Comparison of ENCODE assay signal across 11 cellular contexts in genomic region chr17:47687748-47688147, GRCh38. TPM values are rescaled to one million over a fixed set of nuclear protein-coding genes. Genes with fewer than 3 reads are reported as not detected.
DNase-seq lines count a peak whose midpoint lies in the region; ATAC-seq and TF ChIP-seq lines count a peak whose summit lies in the region.
"Had no signal": no experiment of that assay in that cellular context is flagged by ENCODE, and none has a peak within 500 bp of the region (broad histone marks: within the 10 kb centered on the region; RNA-seq: fewer than 3 reads in every experiment).

No MANE protein-coding gene starts in this region.

- H3K4me3 Mint-ChIP-seq in Caco-2 (ENCODE audit: unreplicated experiment): no peak overlapping the region
- H3K4me3 Mint-ChIP-seq in nephron progenitor cell: no peak overlapping the region
- H3K4me3 Mint-ChIP-seq in effector memory CD8-positive, alpha-beta T cell: no peak overlapping the region

- H3K9me3 Mint-ChIP-seq in Caco-2 (ENCODE audit: unreplicated experiment) (no peaks in the 10 kb centered on the region), nephron progenitor cell (no peaks in the 10 kb centered on the region)
- no peaks in the 10 kb centered on the region for H3K9me3 Mint-ChIP-seq in effector memory CD8-positive, alpha-beta T cell

- 50% methylated on average over 1 of the region's 1 CpG; no CpG with 5 or more reads in 1 of the 2 experiments for WGBS in IMR-90 (ENCODE audit: extremely low coverage in 2 of 2, insufficient read length in 1 of 2), 2 experiments

- no peak overlapping the region for H2AFZ ChIP-seq in IMR-90 (replicated peaks; ENCODE audit: low read length, poor library complexity)

- peaks cover 17% of the 10 kb centered on the region for H3K9me1 ChIP-seq in IMR-90 (ENCODE audit: insufficient read depth, low read length)

- CTCF ChIA-PET in Caco-2 (lab: Charles Lee) (interaction anchor here (0.9 to 2.1 kb wide), 6 partner anchors 10 to 70 kb away, joined by 4 to 19 read pairs (median 5); partner anchors contain the start of gene TBX21), IMR-90 (lab: Yijun Ruan, JAX) (interaction anchor here (0.6 kb wide), 1 partner anchor 11 kb away, joined by 3 read pairs; no protein-coding TSS in a partner anchor)

- intact Hi-C loops in Caco-2 (cut with micrococcal nuclease; ENCODE audit: unreplicated experiment): no loop called here
- intact Hi-C loops in IMR-90 (cut with micrococcal nuclease): no loop called here

- H3K27ac ChIP-seq in IMR-90 (ENCODE audit: insufficient read depth, low read length): no peak overlapping the region

- no peaks in the 10 kb centered on the region for H3K27me3 Mint-ChIP-seq in Caco-2 (ENCODE audit: insufficient read depth, unreplicated experiment)
- peaks cover 2% of the 10 kb centered on the region for H3K27me3 Mint-ChIP-seq in nephron progenitor cell (ENCODE audit: low read depth, poor library complexity)
- H3K27me3 Mint-ChIP-seq in effector memory CD8-positive, alpha-beta T cell: no peaks in the 10 kb centered on the region

- no peak overlapping the region for H3K4me2 ChIP-seq in IMR-90 (ENCODE audit: low read depth, low read length)

- H3K36me3 ChIP-seq in Caco-2 (ENCODE audit: control insufficient read depth, insufficient read depth, low read length) (0 out of 2 replicates have a peak, but pooled peaks cover 3% of the 10 kb centered on the region), IMR-90 (ENCODE audit: control insufficient read depth, insufficient read depth, low read length) (peaks cover 10% of the 10 kb centered on the region)

- dilution Hi-C loops in IMR-90 (cut with HindIII; ENCODE audit: low sequenced_read_pairs, unreplicated experiment): no loop called here

- ATAC-seq in IMR-90 (ENCODE audit: low read depth): peak; percentile 33
- ATAC-seq in HG03469 (IDR thresholded peaks at IDR 0.05; ENCODE audit: unreplicated experiment): no peak
- no peak for ATAC-seq in effector memory CD8-positive, alpha-beta T cell (replicated peaks)
- ATAC-seq in GM21367 (IDR thresholded peaks at IDR 0.05; ENCODE audit: unreplicated experiment): no peak
- no peak for ATAC-seq in GM21515 (IDR thresholded peaks at IDR 0.05; ENCODE audit: unreplicated experiment)

- H3K27me3 ChIP-seq in Caco-2 (replicated peaks; ENCODE audit: control insufficient read depth, insufficient read depth, low read length) (no peaks in the 10 kb centered on the region), IMR-90 (ENCODE audit: control insufficient read depth, insufficient read depth, low read length) (no peaks in the 10 kb centered on the region; the same call in 1 of the 2 replicates)

- H3K18ac ChIP-seq in IMR-90 (ENCODE audit: low read depth, low read length): no peak overlapping the region

- DNase-seq in Caco-2 (peak in 1 of 2 experiments; percentile 59), IMR-90 (peak; percentile 44), choroid plexus epithelial cell (ENCODE audit: low read depth) (peak; percentile 58), nephron progenitor cell (no peak)
- no peak for DNase-seq in effector memory CD8-positive, alpha-beta T cell
- DNase-seq: aorta; MV-4-11; stimulated activated CD4-positive, alpha-beta T cell treated with anti-CD3 and anti-CD28 coated beads, Interleukin-4, amount 100 ng/mL, for 4 hours had no signal

- H4K8ac ChIP-seq in IMR-90 (ENCODE audit: low read depth in 2 of 2, low read length in 2 of 2): no peak overlapping the region

- POLR2A ChIA-PET in Caco-2 (lab: Charles Lee): interaction anchor here (1.2 to 1.4 kb wide), 2 partner anchors 9 to 123 kb away, joined by 3 read pairs; no protein-coding TSS in a partner anchor
- POLR2A ChIA-PET in IMR-90 (lab: Charles Lee; ENCODE audit: unreplicated experiment): interaction anchor here (0.5 kb wide), 1 partner anchor 9 kb away, joined by 5 read pairs; no protein-coding TSS in a partner anchor

- H3K27ac Mint-ChIP-seq in Caco-2 (ENCODE audit: unreplicated experiment) (peak overlapping the region; percentile 9), nephron progenitor cell (peak overlapping the region; percentile 96)
- H3K27ac Mint-ChIP-seq in effector memory CD8-positive, alpha-beta T cell: no peak overlapping the region

- H2AK9ac ChIP-seq in IMR-90 (replicated peaks; ENCODE audit: low read depth, low read length, poor library complexity): no peak overlapping the region

- H3K4me1 ChIP-seq in Caco-2 (peaks cover 3% of the 10 kb centered on the region), IMR-90 (ENCODE audit: control insufficient read depth, insufficient read depth, low read length) (peaks cover 20% of the 10 kb centered on the region)

- H3K9ac ChIP-seq in IMR-90 (ENCODE audit: low read depth, low read length): no peak overlapping the region

- no peak overlapping the region for H4K5ac ChIP-seq in IMR-90 (ENCODE audit: low read depth, low read length)

- H3K4me3 ChIP-seq in Caco-2 (ENCODE audit: low read depth, low read length) (no peak overlapping the region), IMR-90 (ENCODE audit: insufficient read depth, low read depth, low read length) (no peak overlapping the region), choroid plexus epithelial cell (ENCODE audit: low read depth, low read length) (no peak overlapping the region)

- no peak overlapping the region for H2BK15ac ChIP-seq in IMR-90 (ENCODE audit: low read depth, low read length)

- no peak for TF ChIP-seq RAD21 in IMR-90 (IDR thresholded peaks at IDR 0.05; ENCODE audit: low read length)

- TF ChIP-seq POLR2A in IMR-90 (IDR thresholded peaks at IDR 0.05; ENCODE audit: low read depth, low read length): no peak

- no peak overlapping the region for H3K14ac ChIP-seq in IMR-90 (replicated peaks; ENCODE audit: low read depth, low read length)

- H3K36me3 Mint-ChIP-seq in Caco-2 (ENCODE audit: insufficient read depth, unreplicated experiment) (peaks cover 68% of the 10 kb centered on the region), nephron progenitor cell (ENCODE audit: low read depth) (peaks cover 34% of the 10 kb centered on the region)
- peaks cover 35% of the 10 kb centered on the region for H3K36me3 Mint-ChIP-seq in effector memory CD8-positive, alpha-beta T cell (ENCODE audit: insufficient read depth)

- H2BK5ac ChIP-seq in IMR-90 (ENCODE audit: low read depth, low read length, poor library complexity, severe bottlenecking): no peak overlapping the region

- in situ Hi-C loops in IMR-90 (cut with MboI; ENCODE audit: low sequenced_read_pairs): no loop called here

- no peaks in the 10 kb centered on the region for H3K9me3 ChIP-seq in Caco-2
- no peaks in the 10 kb centered on the region for H3K9me3 ChIP-seq in IMR-90 (ENCODE audit: control insufficient read depth, insufficient read depth, low read length)

- H2BK120ac ChIP-seq in IMR-90 (ENCODE audit: low read depth, low read length): no peak overlapping the region

- H3K23ac ChIP-seq in IMR-90 (ENCODE audit: low read depth, low read length): no peak overlapping the region

- TF ChIP-seq CTCF in Caco-2 (IDR thresholded peaks at IDR 0.05; ENCODE audit: insufficient read depth in 1 of 2, low read depth in 1 of 2, low read length in 1 of 2, severe bottlenecking in 1 of 2, unreplicated experiment in 1 of 2) (no peak), IMR-90 (conservative IDR thresholded peaks at IDR 0.05; ENCODE audit: low read depth, low read length) (no peak), choroid plexus epithelial cell (conservative IDR thresholded peaks at IDR 0.05; ENCODE audit: low read depth, low read length) (peak; percentile 2), nephron progenitor cell (IDR thresholded peaks at IDR 0.05) (no peak)

- no peak overlapping the region for H3K56ac ChIP-seq in IMR-90 (ENCODE audit: extremely low read depth, insufficient read depth, low read length)

- peaks cover 7% of the 10 kb centered on the region for H3K4me1 Mint-ChIP-seq in Caco-2 (ENCODE audit: low read depth, unreplicated experiment)
- H3K4me1 Mint-ChIP-seq in nephron progenitor cell: peaks cover 42% of the 10 kb centered on the region
- peaks cover 5 to 11% of the 10 kb centered on the region in 2 donors for H3K4me1 Mint-ChIP-seq in effector memory CD8-positive, alpha-beta T cell (ENCODE audit: low read depth in 2 of 2)

- no peak overlapping the region for H2BK20ac ChIP-seq in IMR-90 (ENCODE audit: low read depth, low read length)

- peaks cover 41% of the 10 kb centered on the region for H4K20me1 ChIP-seq in IMR-90 (ENCODE audit: insufficient read depth, low read length)

- peaks cover 7 to 32% of the 10 kb centered on the region in 2 experiments for H3K79me1 ChIP-seq in IMR-90 (ENCODE audit: low read depth in 1 of 2, low read length in 2 of 2)

- BruUV-seq in Caco-2 (replicated peaks; lab: Mats Ljungman, UMichigan) (no TSS peak), IMR-90 (replicated peaks; lab: Mats Ljungman, UMichigan) (no TSS peak)

- no peak overlapping the region for H3K4ac ChIP-seq in IMR-90 (ENCODE audit: low read depth, low read length)

- no peak overlapping the region for H4K91ac ChIP-seq in IMR-90 (ENCODE audit: insufficient read depth, low read depth, low read length)

- no peak overlapping the region for H2AK5ac ChIP-seq in IMR-90 (ENCODE audit: low read depth, low read length)

TF ChIP-seq in IMR-90, 13 proteins besides CTCF, POLR2A, EP300 and RAD21 (continues in another document):
- TF ChIP-seq FOS (IDR thresholded peaks at IDR 0.05; ENCODE audit: low read depth, low read length): no peak
- TF ChIP-seq ELK1 (IDR thresholded peaks at IDR 0.05; ENCODE audit: borderline replicate concordance, low read depth, low read length): no peak
- no peak for TF ChIP-seq MAFK (IDR thresholded peaks at IDR 0.05; ENCODE audit: low read depth, low read length)

RNA-seq across cellular contexts. Expression of gene TBKBP1, which starts 6.2 kb away (rescaled TPM):
- total RNA-seq in Caco-2 (2022): 27.4 and 30.4 TPM in 2 replicates
- 3.4 and 3.6 TPM in 2 replicates for total RNA-seq in IMR-90 (2012; rRNA removed)
- polyA plus RNA-seq in IMR-90 (2012; rRNA removed): 7.6 and 8.5 TPM in 2 replicates
- 2.7 and 7.8 TPM in 2 replicates for polyA plus RNA-seq in IMR-90 (2012; cell fraction: cytosol; rRNA removed)
- polyA plus RNA-seq in IMR-90 (2012; cell fraction: nucleus; rRNA removed; ENCODE audit: low replicate concordance): 52.0 and 59.7 TPM in 2 replicates

RNA-seq across cellular contexts. Expression of gene KPNB1, which starts 38.0 kb away (rescaled TPM):
- total RNA-seq in Caco-2 (2022) (967 and 1,072 TPM in 2 replicates), IMR-90 (2012; rRNA removed) (659 and 1,082 TPM in 2 replicates)
- 191 and 206 TPM in 2 replicates for polyA plus RNA-seq in IMR-90 (2012; rRNA removed)
- polyA plus RNA-seq in IMR-90 (2012; cell fraction: cytosol; rRNA removed): 78.7 and 81.9 TPM in 2 replicates
- 66.4 and 160 TPM in 2 replicates for polyA plus RNA-seq in IMR-90 (2012; cell fraction: nucleus; rRNA removed; ENCODE audit: low replicate concordance)

RNA-seq across cellular contexts. Expression of gene TBX21, which starts 45.3 kb away (rescaled TPM):
- not detected in 2 replicates for total RNA-seq in Caco-2 (2022)
- total RNA-seq in IMR-90 (2012; rRNA removed): not detected in 2 replicates
- polyA plus RNA-seq in IMR-90 (2012; rRNA removed): not detected in 2 replicates
- polyA plus RNA-seq in IMR-90 (2012; cell fraction: cytosol; rRNA removed): not detected in 2 replicates
- polyA plus RNA-seq in IMR-90 (2012; cell fraction: nucleus; rRNA removed; ENCODE audit: low replicate concordance): not detected in 2 replicates
- polyA plus RNA-seq: aorta had no signal

Comparison
In these comparisons a context has a peak if more than half of its experiments do, and no peak if none do; other contexts are left out.
1. DNase-seq: peak in IMR-90 (single experiment) and choroid plexus epithelial cell (single experiment); none in nephron progenitor cell (single experiment) and effector memory CD8-positive, alpha-beta T cell (0 of 3).
2. H3K27ac Mint-ChIP-seq: peak in Caco-2 (single experiment) and nephron progenitor cell (single experiment); none in effector memory CD8-positive, alpha-beta T cell (0 of 2).